ENCODE assay signal across 12 cellular contexts in the genomic region with DNA sequence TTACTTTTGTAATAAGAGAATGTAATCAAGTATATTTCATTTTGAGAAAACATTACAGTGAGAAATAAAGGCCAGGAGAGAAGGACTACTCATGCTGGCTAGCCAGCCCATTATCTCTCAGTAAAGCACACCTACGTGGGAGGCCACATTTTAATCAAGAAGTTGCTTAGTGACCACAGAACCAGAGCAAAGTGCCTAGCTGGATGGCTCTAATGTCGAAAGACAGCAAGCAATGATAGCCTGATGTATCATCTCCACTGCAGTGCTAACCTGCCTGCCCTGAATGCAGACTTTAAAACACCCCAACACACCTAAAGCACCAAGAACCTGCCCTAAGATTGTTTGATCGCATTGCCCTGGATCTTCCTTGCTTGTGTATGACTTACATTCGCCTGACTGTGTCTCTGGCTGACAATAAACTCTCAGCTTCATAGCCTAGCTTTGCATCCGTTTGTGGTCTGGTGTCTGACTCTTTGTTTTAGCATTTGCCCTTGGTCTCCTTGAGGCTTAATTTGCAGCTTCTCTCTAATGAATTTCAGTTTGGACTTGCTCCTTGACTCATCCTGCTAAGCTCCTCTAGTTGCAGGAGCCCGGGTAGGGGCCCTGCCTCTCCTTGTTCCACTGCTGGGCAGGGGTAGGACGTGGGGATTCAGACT. TPM values are rescaled to one million over a fixed set of nuclear protein-coding genes. Genes with fewer than 3 reads are reported as not detected.
DNase-seq lines count a peak whose midpoint lies in the region; ATAC-seq and TF ChIP-seq lines count a peak whose summit lies in the region.
"Had no signal": no experiment of that assay in that cellular context is flagged by ENCODE, and none has a peak within 500 bp of the region (broad histone marks: within the 10 kb centered on the region; RNA-seq: fewer than 3 reads in every experiment).

No MANE protein-coding gene starts in this region.

- H3K9me3 ChIP-seq in mesenchymal stem cell (ENCODE audit: control insufficient read depth, low read length), result no peaks in the 10 kb centered on the region
- no peaks in the 10 kb centered on the region for H3K9me3 ChIP-seq in esophagus squamous epithelium
- H3K9me3 ChIP-seq: esophagus muscularis mucosa, tibial artery had no signal

- TF ChIP-seq POLR2A in esophagus squamous epithelium (IDR thresholded peaks at IDR 0.05), result no peak

- no peak overlapping the region for H4K8ac ChIP-seq in mesenchymal stem cell (ENCODE audit: low read length)

- WGBS in mesenchymal stem cell, result 69% methylated on average over 7 of the region's 7 CpGs
- 48 to 56% methylated on average over 7 of the region's 7 CpGs for WGBS in esophagus squamous epithelium, 2 donors

- H2AK5ac ChIP-seq in mesenchymal stem cell (ENCODE audit: low read length, severe bottlenecking), result no peak overlapping the region

- H4K91ac ChIP-seq in mesenchymal stem cell (ENCODE audit: low read length), result no peak overlapping the region

- no peak overlapping the region for H2BK120ac ChIP-seq in mesenchymal stem cell (ENCODE audit: low read depth, low read length)

- H3K27ac ChIP-seq in KMS-11, result peak overlapping the region; percentile 85
- no peak overlapping the region for H3K27ac ChIP-seq in mesenchymal stem cell (ENCODE audit: low read length, poor library complexity, severe bottlenecking)
- no peak overlapping the region for H3K27ac ChIP-seq in coronary artery
- no peak overlapping the region for H3K27ac ChIP-seq in esophagus squamous epithelium
- H3K27ac ChIP-seq: esophagus muscularis mucosa, RWPE1, tibial artery had no signal

- no peak overlapping the region for H3K18ac ChIP-seq in mesenchymal stem cell (ENCODE audit: low read depth in 1 of 2, low read length in 2 of 2)

- no peaks in the 10 kb centered on the region for H3K36me3 ChIP-seq in KMS-11 (ENCODE audit: insufficient read depth)
- H3K36me3 ChIP-seq in mesenchymal stem cell (ENCODE audit: control insufficient read depth in 1 of 2, insufficient read depth in 2 of 2, low read depth in 1 of 2, low read length in 2 of 2), result no peaks in the 10 kb centered on the region
- no peaks in the 10 kb centered on the region for H3K36me3 ChIP-seq in esophagus squamous epithelium
- H3K36me3 ChIP-seq: esophagus muscularis mucosa, tibial artery had no signal

- H2AFZ ChIP-seq in KMS-11 (ENCODE audit: low read depth) (peak overlapping the region; percentile 87), mesenchymal stem cell (ENCODE audit: low read depth, low read length) (no peak overlapping the region)

- no peaks in the 10 kb centered on the region for H3K79me2 ChIP-seq in KMS-11 (ENCODE audit: insufficient read depth, low read depth)

- intact Hi-C loops in esophagus squamous epithelium (cut with DNase I), result no loop called here

- H3K79me1 ChIP-seq in mesenchymal stem cell (replicated peaks; ENCODE audit: low read length, poor library complexity, severe bottlenecking), result no peaks in the 10 kb centered on the region

- H3K9ac ChIP-seq in KMS-11, result peak overlapping the region; percentile 45; the same call in 1 of the 2 replicates
- H3K9ac ChIP-seq in mesenchymal stem cell (ENCODE audit: low read length), result no peak overlapping the region

- H4K20me1 ChIP-seq in KMS-11 (ENCODE audit: insufficient read depth), result no peaks in the 10 kb centered on the region

- ATAC-seq in HG02759 (IDR thresholded peaks at IDR 0.05; ENCODE audit: unreplicated experiment) (no peak), GM19395 (IDR thresholded peaks at IDR 0.05; ENCODE audit: unreplicated experiment) (no peak)

- H3K4me2 ChIP-seq in KMS-11 (peak overlapping the region; percentile 61; the same call in 1 of the 2 replicates), mesenchymal stem cell (ENCODE audit: low read length, poor library complexity, severe bottlenecking) (no peak overlapping the region)

- H3K4me1 ChIP-seq in KMS-11 (ENCODE audit: low read depth, poor library complexity, severe bottlenecking), result peaks cover 45% of the 10 kb centered on the region
- no peaks in the 10 kb centered on the region for H3K4me1 ChIP-seq in mesenchymal stem cell (ENCODE audit: control insufficient read depth, insufficient read depth, low read depth, low read length)
- no peaks in the 10 kb centered on the region for H3K4me1 ChIP-seq in esophagus squamous epithelium
- H3K4me1 ChIP-seq: esophagus muscularis mucosa, tibial artery had no signal

- H3K4ac ChIP-seq in mesenchymal stem cell (ENCODE audit: low read depth in 1 of 2, low read length in 2 of 2), result no peak overlapping the region

- peak; percentile 24 for DNase-seq in EH (ENCODE audit: low read depth)
- DNase-seq in activated CD4-positive, alpha-beta T cell treated with anti-CD3 and anti-CD28 coated beads, Interleukin-2, amount 50 U/mL, for 48 hours, result peak; percentile 1 to 4
- DNase-seq in mesenchymal stem cell, result peak; percentile 24
- DNase-seq in coronary artery (ENCODE audit: low spot score), result no peak
- DNase-seq in esophagus squamous epithelium (lab: John Stamatoyannopoulos, UW), result no peak
- DNase-seq: H7, tibial artery had no signal

- no peak overlapping the region for H2BK12ac ChIP-seq in mesenchymal stem cell (ENCODE audit: low read length in 2 of 2)

- no peak overlapping the region for H2BK5ac ChIP-seq in mesenchymal stem cell (ENCODE audit: low read depth, low read length, poor library complexity, severe bottlenecking)

- H3K14ac ChIP-seq in mesenchymal stem cell (ENCODE audit: low read length in 2 of 2), result no peak overlapping the region

- H3K27me3 ChIP-seq in KMS-11 (ENCODE audit: insufficient read depth, low read depth) (no peaks in the 10 kb centered on the region), mesenchymal stem cell (ENCODE audit: control insufficient read depth in 1 of 2, insufficient read depth in 1 of 2, low read length in 2 of 2) (peaks cover 0 to 16% of the 10 kb centered on the region in 2 experiments), esophagus squamous epithelium (no peaks in the 10 kb centered on the region)
- H3K27me3 ChIP-seq: esophagus muscularis mucosa, tibial artery had no signal

- TF ChIP-seq CTCF in KMS-11 (conservative IDR thresholded peaks at IDR 0.05; ENCODE audit: low read depth, low read length) (no peak), coronary artery (IDR thresholded peaks at IDR 0.05) (no peak), esophagus squamous epithelium (IDR thresholded peaks at IDR 0.05) (no peak)

- no peak overlapping the region for H2BK15ac ChIP-seq in mesenchymal stem cell (ENCODE audit: low read depth, poor library complexity, severe bottlenecking)

- H3K4me3 ChIP-seq in KMS-11 (IDR thresholded peaks at IDR 0.05; ENCODE audit: insufficient read depth, low read depth, low read length), result no peak overlapping the region
- H3K4me3 ChIP-seq in mesenchymal stem cell (ENCODE audit: insufficient read depth in 1 of 2, low read depth in 1 of 2, low read length in 2 of 2), result no peak overlapping the region
- no peak overlapping the region for H3K4me3 ChIP-seq in coronary artery
- no peak overlapping the region for H3K4me3 ChIP-seq in esophagus squamous epithelium
- H3K4me3 ChIP-seq: esophagus muscularis mucosa, tibial artery had no signal

- no peak overlapping the region for H3K23ac ChIP-seq in mesenchymal stem cell (ENCODE audit: low read length in 2 of 2)

RNA-seq across cellular contexts. Expression of a gene that starts 31.4 kb away (rescaled TPM):
- 0.35 TPM for polyA plus RNA-seq in mesenchymal stem cell (2013, experiment 1 of 2)
- polyA plus RNA-seq in mesenchymal stem cell (2013, experiment 2 of 2), result 0.29 TPM
- under 1 TPM in 1 of 4 donors, not detected in 3; 0.38 TPM for total RNA-seq in esophagus squamous epithelium
- total RNA-seq: esophagus muscularis mucosa had no signal

RNA-seq across cellular contexts. Expression of a gene that starts 34.1 kb away (rescaled TPM):
- polyA plus RNA-seq in mesenchymal stem cell (2013, experiment 1 of 2), result 63.7 TPM
- 65.3 TPM for polyA plus RNA-seq in mesenchymal stem cell (2013, experiment 2 of 2)
- total RNA-seq in esophagus squamous epithelium, result 10 to 100 TPM in 2 of 4 donors, 1 to 10 TPM in 2; 3.4 to 13.4 (median 8.2) TPM

Comparison
In these comparisons a context has a peak if more than half of its experiments do, and no peak if none do; other contexts are left out.
1. DNase-seq: peak in EH (single experiment), activated CD4-positive, alpha-beta T cell treated with anti-CD3 and anti-CD28 coated beads, Interleukin-2, amount 50 U/mL, for 48 hours (2 of 2) and mesenchymal stem cell (single experiment); none in coronary artery (single experiment) and esophagus squamous epithelium (single experiment).